In the genomic region with DNA sequence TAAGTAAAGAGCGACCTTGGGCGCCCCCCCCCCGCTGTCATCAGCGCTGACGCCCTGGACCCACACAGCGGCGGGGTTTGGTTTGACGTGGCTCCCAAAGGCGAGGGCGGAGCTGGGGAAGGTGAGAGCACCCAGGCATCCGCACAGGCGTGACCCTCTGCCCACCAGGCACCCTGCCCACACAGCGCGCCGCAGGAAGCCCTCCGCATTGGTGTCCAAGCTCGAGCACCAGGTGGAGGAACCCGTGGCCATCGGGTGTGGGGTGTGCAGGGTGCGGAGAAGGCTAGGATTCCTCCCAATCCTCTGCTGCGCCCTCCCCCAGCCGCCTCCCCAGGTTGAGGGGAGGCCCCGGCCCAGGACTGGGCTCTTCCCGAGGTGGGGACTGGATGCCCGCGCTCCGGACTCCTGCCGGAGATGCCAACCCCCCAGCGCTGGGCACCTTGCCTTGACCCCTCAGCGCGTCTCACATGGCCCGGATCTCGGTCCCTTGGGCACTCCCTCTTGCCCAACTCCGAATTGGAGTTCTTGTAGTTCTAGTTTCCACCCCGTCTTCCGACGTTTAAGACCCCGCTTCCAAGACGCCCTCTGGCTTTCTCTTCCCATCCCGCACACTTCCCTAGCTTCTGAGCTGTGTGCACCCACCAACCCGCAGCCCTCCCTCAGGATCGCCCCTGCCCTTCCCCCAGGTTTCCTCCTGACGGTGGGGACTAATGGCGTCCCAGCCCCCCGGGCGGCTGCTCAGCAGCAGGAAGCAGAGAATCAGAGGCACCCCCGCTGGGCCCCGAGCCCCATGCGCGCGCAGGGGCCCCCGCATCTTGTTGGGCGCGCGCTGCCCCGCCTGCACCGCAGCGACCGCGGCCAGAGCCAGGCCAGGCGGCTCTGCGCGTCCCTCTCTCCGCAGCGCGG, we compare ENCODE assay signal across 11 cellular contexts. TPM values are rescaled to one million over a fixed set of nuclear protein-coding genes. Genes with fewer than 3 reads are reported as not detected.
DNase-seq lines count a peak whose midpoint lies in the region; ATAC-seq, FAIRE-seq and TF ChIP-seq lines count a peak whose summit lies in the region.
"Had no signal": no experiment of that assay in that cellular context is flagged by ENCODE, and none has a peak within 500 bp of the region (broad histone marks: within the 10 kb centered on the region; RNA-seq: fewer than 3 reads in every experiment).

No MANE protein-coding gene starts in this region.

- H3K79me2 ChIP-seq in astrocyte (ENCODE audit: insufficient read depth, low read length), result no peaks in the 10 kb centered on the region

- H3K4me3 Mint-ChIP-seq in natural killer cell treated with Interleukin-12 subunit alpha and Interleukin-12 subunit beta and Interleukin-15 and Interleukin-18, amount 100 ng/mL, for 72 hours, result no peak overlapping the region
- H3K4me3 Mint-ChIP-seq in natural killer cell (no peak overlapping the region), astrocyte (ENCODE audit: unreplicated experiment) (peak overlapping the region; percentile 62), type B pancreatic cell (peak overlapping the region; percentile 51)

- no peak overlapping the region for H3K27ac ChIP-seq in astrocyte (ENCODE audit: low read depth, low read length)

- no peak overlapping the region for H2AFZ ChIP-seq in astrocyte (ENCODE audit: low read depth, low read length)

- H3K9me3 ChIP-seq in astrocyte (ENCODE audit: insufficient read depth, low read depth, low read length), result no peaks in the 10 kb centered on the region

- peaks cover 47% of the 10 kb centered on the region for H3K27me3 ChIP-seq in astrocyte (ENCODE audit: insufficient read depth, low read length)

- no peaks in the 10 kb centered on the region for H3K36me3 ChIP-seq in astrocyte (ENCODE audit: insufficient read depth, low read length)

- peaks cover 35 to 39% of the 10 kb centered on the region in 2 donors for H3K27me3 Mint-ChIP-seq in natural killer cell treated with Interleukin-12 subunit alpha and Interleukin-12 subunit beta and Interleukin-15 and Interleukin-18, amount 100 ng/mL, for 72 hours
- H3K27me3 Mint-ChIP-seq in natural killer cell (ENCODE audit: low read depth in 2 of 2) (peaks cover 27 to 33% of the 10 kb centered on the region in 2 donors), astrocyte (ENCODE audit: low read depth, unreplicated experiment) (peaks cover 66% of the 10 kb centered on the region), type B pancreatic cell (peaks cover 87% of the 10 kb centered on the region)

- no peak for FAIRE-seq in astrocyte (lab: Jason Lieb, UNC)

- no peaks in the 10 kb centered on the region for H4K20me1 ChIP-seq in astrocyte (ENCODE audit: insufficient read depth, low read length)

- peaks cover 8% of the 10 kb centered on the region for H3K4me1 ChIP-seq in astrocyte (ENCODE audit: insufficient read depth, low read length)

- H3K27ac Mint-ChIP-seq in natural killer cell treated with Interleukin-12 subunit alpha and Interleukin-12 subunit beta and Interleukin-15 and Interleukin-18, amount 100 ng/mL, for 72 hours, result no peak overlapping the region
- no peak overlapping the region for H3K27ac Mint-ChIP-seq in natural killer cell
- peak overlapping the region; percentile 26 for H3K27ac Mint-ChIP-seq in astrocyte (ENCODE audit: unreplicated experiment)
- H3K27ac Mint-ChIP-seq in type B pancreatic cell, result no peak overlapping the region

- H3K36me3 Mint-ChIP-seq in natural killer cell treated with Interleukin-12 subunit alpha and Interleukin-12 subunit beta and Interleukin-15 and Interleukin-18, amount 100 ng/mL, for 72 hours, result no peaks in the 10 kb centered on the region
- no peaks in the 10 kb centered on the region for H3K36me3 Mint-ChIP-seq in natural killer cell
- H3K36me3 Mint-ChIP-seq in astrocyte (ENCODE audit: low read depth, unreplicated experiment), result peaks cover 1% of the 10 kb centered on the region
- peaks cover 7% of the 10 kb centered on the region for H3K36me3 Mint-ChIP-seq in type B pancreatic cell

- no peak overlapping the region for H3K4me3 ChIP-seq in astrocyte (ENCODE audit: insufficient read depth, low read depth, low read length)

- peak; percentile 41 to 48 for ATAC-seq in natural killer cell treated with Interleukin-12 subunit alpha and Interleukin-12 subunit beta and Interleukin-15 and Interleukin-18, amount 100 ng/mL, for 72 hours
- ATAC-seq in natural killer cell (no peak), HG03378 (IDR thresholded peaks at IDR 0.05; ENCODE audit: unreplicated experiment) (no peak)

- H3K9me3 Mint-ChIP-seq in natural killer cell treated with Interleukin-12 subunit alpha and Interleukin-12 subunit beta and Interleukin-15 and Interleukin-18, amount 100 ng/mL, for 72 hours, result no peaks in the 10 kb centered on the region
- H3K9me3 Mint-ChIP-seq in natural killer cell (no peaks in the 10 kb centered on the region), astrocyte (ENCODE audit: unreplicated experiment) (no peaks in the 10 kb centered on the region), type B pancreatic cell (no peaks in the 10 kb centered on the region)

- no peak for TF ChIP-seq CTCF in natural killer cell (IDR thresholded peaks at IDR 0.05)
- TF ChIP-seq CTCF in astrocyte (IDR thresholded peaks at IDR 0.05; ENCODE audit: insufficient read depth, low read depth, low read length), result no peak
- no peak for TF ChIP-seq CTCF in type B pancreatic cell (conservative IDR thresholded peaks at IDR 0.05)

- H3K4me2 ChIP-seq in astrocyte (ENCODE audit: low read length), result peak overlapping the region; percentile 73

- no peak overlapping the region for H3K9ac ChIP-seq in astrocyte (ENCODE audit: low read length)

- H3K4me1 Mint-ChIP-seq in natural killer cell treated with Interleukin-12 subunit alpha and Interleukin-12 subunit beta and Interleukin-15 and Interleukin-18, amount 100 ng/mL, for 72 hours (ENCODE audit: low read depth in 2 of 2), result peaks cover 7 to 21% of the 10 kb centered on the region in 2 donors
- no peaks in the 10 kb centered on the region for H3K4me1 Mint-ChIP-seq in natural killer cell
- H3K4me1 Mint-ChIP-seq in astrocyte (ENCODE audit: low read depth, unreplicated experiment), result peaks cover 13% of the 10 kb centered on the region
- H3K4me1 Mint-ChIP-seq in type B pancreatic cell (ENCODE audit: unreplicated experiment), result no peaks in the 10 kb centered on the region

- no peak for DNase-seq in natural killer cell treated with Interleukin-12 subunit alpha and Interleukin-12 subunit beta and Interleukin-15 and Interleukin-18, amount 100 ng/mL, for 72 hours (ENCODE audit: low spot score)
- DNase-seq in natural killer cell (no peak), astrocyte (ENCODE audit: low read depth) (no peak), mesenteric fat pad (ENCODE audit: low spot score) (peak; percentile 82), type B pancreatic cell (ENCODE audit: extremely low spot score, unreplicated experiment) (no peak), NCI-H226 (no peak), 8988T (no peak)
- DNase-seq: EL had no signal

- intact Hi-C loops in natural killer cell (cut with micrococcal nuclease), result no loop called here

RNA-seq across cellular contexts. Expression of gene RESP18, which starts 25.9 kb away (rescaled TPM):
- total RNA-seq in natural killer cell treated with Interleukin-12 subunit alpha and Interleukin-12 subunit beta and Interleukin-15 and Interleukin-18, amount 100 ng/mL, for 72 hours, result not detected
- total RNA-seq in natural killer cell (not detected), astrocyte (not detected in 2 replicates), mesenteric fat pad (not detected), type B pancreatic cell (ENCODE audit: low replicate concordance) (not detected in 2 replicates)
- total RNA-seq: HT-29, SK-MEL-5 had no signal

RNA-seq across cellular contexts. Expression of gene DNPEP, which starts 29.3 kb away (rescaled TPM):
- total RNA-seq in natural killer cell treated with Interleukin-12 subunit alpha and Interleukin-12 subunit beta and Interleukin-15 and Interleukin-18, amount 100 ng/mL, for 72 hours, result 100 to 1,000 TPM in 1 of 2 donors, 10 to 100 TPM in 1; 85.3 to 116 TPM
- total RNA-seq in natural killer cell (100 to 1,000 TPM in 2 of 3 donors, 10 to 100 TPM in 1; 97.8 to 112 (median 103) TPM), astrocyte (44.8 and 53.9 TPM in 2 replicates), mesenteric fat pad (78.6 TPM), type B pancreatic cell (ENCODE audit: low replicate concordance) (54.1 and 56.1 TPM in 2 replicates)

RNA-seq across cellular contexts. Expression of gene PTPRN, which starts 49.2 kb away (rescaled TPM):
- not detected for total RNA-seq in natural killer cell treated with Interleukin-12 subunit alpha and Interleukin-12 subunit beta and Interleukin-15 and Interleukin-18, amount 100 ng/mL, for 72 hours
- under 1 TPM in 2 of 3 donors, not detected in 1; 0.23 to 0.35 TPM for total RNA-seq in natural killer cell
- total RNA-seq in astrocyte, result 76.6 and 88.2 TPM in 2 replicates
- total RNA-seq in mesenteric fat pad, result not detected
- 17.5 and 35.6 TPM in 2 replicates for total RNA-seq in type B pancreatic cell (ENCODE audit: low replicate concordance)
- total RNA-seq: HT-29 had no signal

RNA-seq across cellular contexts. Expression of gene DES, which starts 59.8 kb away (rescaled TPM):
- not detected for total RNA-seq in natural killer cell treated with Interleukin-12 subunit alpha and Interleukin-12 subunit beta and Interleukin-15 and Interleukin-18, amount 100 ng/mL, for 72 hours
- total RNA-seq in natural killer cell, result not detected
- total RNA-seq in astrocyte, result 5.2 and 5.4 TPM in 2 replicates
- 62.5 TPM for total RNA-seq in mesenteric fat pad
- total RNA-seq in type B pancreatic cell (ENCODE audit: low replicate concordance), result 1.4 and 9.3 TPM in 2 replicates
- total RNA-seq: HT-29, SK-MEL-5 had no signal

Comparison
In these comparisons a context has a peak if more than half of its experiments do, and no peak if none do; other contexts are left out.
1. ATAC-seq: peak in natural killer cell treated with Interleukin-12 subunit alpha and Interleukin-12 subunit beta and Interleukin-15 and Interleukin-18, amount 100 ng/mL, for 72 hours (2 of 2); none in natural killer cell (0 of 3) and HG03378 (single experiment).
2. H3K4me3 Mint-ChIP-seq: peak in astrocyte (single experiment) and type B pancreatic cell (single experiment); none in natural killer cell treated with Interleukin-12 subunit alpha and Interleukin-12 subunit beta and Interleukin-15 and Interleukin-18, amount 100 ng/mL, for 72 hours (single experiment) and natural killer cell (single experiment).
3. RNA of gene PTPRN, which starts 49.2 kb away (total RNA-seq): 76.6 to 88.2 TPM in astrocyte and 17.5 to 35.6 TPM in type B pancreatic cell; not detected in natural killer cell treated with Interleukin-12 subunit alpha and Interleukin-12 subunit beta and Interleukin-15 and Interleukin-18, amount 100 ng/mL, for 72 hours, 0.23 to 0.35 TPM in natural killer cell and not detected in mesenteric fat pad (single experiment); every median in the first group is over 10 times any median in the second.